Comparison of ENCODE assay signal across 20 cellular contexts in the genomic region with DNA sequence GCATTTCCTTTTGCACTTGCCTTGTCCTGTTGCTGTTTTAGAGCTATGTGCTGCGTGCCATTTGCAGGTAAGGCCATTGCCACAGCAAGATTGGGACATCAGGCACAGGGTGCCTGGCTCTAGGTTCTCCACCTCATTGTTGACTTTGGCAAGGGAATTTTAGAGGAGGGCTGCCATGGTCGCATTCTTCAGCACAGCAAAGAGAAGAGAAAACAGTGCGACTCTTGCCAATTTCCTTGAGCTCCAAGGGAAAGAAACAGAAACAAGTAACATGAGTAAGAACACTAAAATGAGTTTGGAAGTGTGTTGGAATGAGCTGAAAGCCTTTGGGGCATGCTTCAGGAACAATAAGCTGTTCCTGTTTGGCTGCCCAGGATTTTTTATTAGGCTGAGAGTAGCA.
DNase-seq lines count a peak whose midpoint lies in the region; ATAC-seq, FAIRE-seq and TF ChIP-seq lines count a peak whose summit lies in the region.
"Had no signal": no experiment of that assay in that cellular context is flagged by ENCODE, and none has a peak within 500 bp of the region (broad histone marks: within the 10 kb centered on the region; RNA-seq: fewer than 3 reads in every experiment).

No MANE protein-coding gene starts in this region.

- H3K4me1 ChIP-seq in kidney (ENCODE audit: control insufficient read depth in 1 of 2, insufficient read depth in 1 of 2, low read depth in 1 of 2, low read length in 2 of 2) (no peaks in the 10 kb centered on the region), thoracic aorta (ENCODE audit: control insufficient read depth in 1 of 2, low read depth in 2 of 2) (peaks cover 13 to 48% of the 10 kb centered on the region in 2 donors), vagina (no peaks in the 10 kb centered on the region)
- H3K4me1 ChIP-seq: parathyroid adenoma had no signal

- H3K4me3 ChIP-seq in astrocyte of the spinal cord (ENCODE audit: low read depth, low read length) (no peak overlapping the region), kidney (ENCODE audit: low read length in 2 of 2) (no peak overlapping the region), thoracic aorta (no peak overlapping the region), vagina (no peak overlapping the region), H7 (ENCODE audit: insufficient read depth, low read depth, low read length) (no peak overlapping the region)
- H3K4me3 ChIP-seq: GM23338 had no signal

- no peak for TF ChIP-seq CTCF in astrocyte of the spinal cord (IDR thresholded peaks at IDR 0.05; ENCODE audit: low read depth, low read length)
- TF ChIP-seq CTCF in kidney (IDR thresholded peaks at IDR 0.05; ENCODE audit: borderline replicate concordance, extremely low read depth, insufficient read depth): no peak
- TF ChIP-seq CTCF in thoracic aorta (IDR thresholded peaks at IDR 0.05): no peak
- no peak for TF ChIP-seq CTCF in vagina (IDR thresholded peaks at IDR 0.05)

- TF ChIP-seq POLR2A in vagina (IDR thresholded peaks at IDR 0.05): no peak

- H3K9me3 ChIP-seq in kidney (ENCODE audit: control insufficient read depth in 1 of 2, low read length in 2 of 2): no peaks in the 10 kb centered on the region
- no peaks in the 10 kb centered on the region for H3K9me3 ChIP-seq in thoracic aorta
- H3K9me3 ChIP-seq in vagina: no peaks in the 10 kb centered on the region

- H3K27ac ChIP-seq in kidney (ENCODE audit: low read depth in 2 of 2, low read length in 2 of 2) (no peak overlapping the region), thoracic aorta (peak overlapping the region; percentile 77 to 83), vagina (no peak overlapping the region)
- H3K27ac ChIP-seq: parathyroid adenoma had no signal

- in situ Hi-C loops in astrocyte of the spinal cord (cut with HindIII; ENCODE audit: low sequenced_read_pairs): no loop called here

- no peak overlapping the region for H3K9ac ChIP-seq in kidney (ENCODE audit: low read length in 2 of 2)
- H3K9ac ChIP-seq: parathyroid adenoma had no signal

- ATAC-seq in thoracic aorta (ENCODE audit: insufficient number of reproducible peaks, low FRiP score, low read depth): peak; percentile 83
- ATAC-seq: activated T-cell treated with anti-CD3 and anti-CD28 coated beads, Interleukin-2, amount 50 U/mL, for 72 hours; GM23338; SK-N-SH treated with all-trans-retinoic acid at 6 μM for 48 hours had no signal

- H3K36me3 ChIP-seq in kidney (ENCODE audit: control insufficient read depth in 1 of 2, insufficient read depth in 2 of 2, low read length in 2 of 2): no peaks in the 10 kb centered on the region
- no peaks in the 10 kb centered on the region for H3K36me3 ChIP-seq in thoracic aorta
- no peaks in the 10 kb centered on the region for H3K36me3 ChIP-seq in vagina
- no peaks in the 10 kb centered on the region for H3K36me3 ChIP-seq in H7 (replicated peaks; ENCODE audit: control insufficient read depth, insufficient read depth, low read length)

- H3K27me3 ChIP-seq in thoracic aorta (replicated peaks; ENCODE audit: insufficient read depth) (no peaks in the 10 kb centered on the region), vagina (no peaks in the 10 kb centered on the region), H7 (ENCODE audit: control insufficient read depth, insufficient read depth, low read length) (no peaks in the 10 kb centered on the region)

- intact Hi-C loops in kidney (cut with DNase I): no loop called here
- intact Hi-C loops in vagina (cut with DNase I): no loop called here

- FAIRE-seq in kidney (lab: Jason Lieb, UNC): no peak
- FAIRE-seq: endothelial cell of umbilical vein had no signal

- peak; percentile 23 for DNase-seq in GM03348 (ENCODE audit: low spot score)
- peak; percentile 69 for DNase-seq in astrocyte of the spinal cord (ENCODE audit: low read depth, low spot score)
- DNase-seq in kidney: peak; percentile 66
- peak; percentile 48 for DNase-seq in thoracic aorta (ENCODE audit: low spot score)
- no peak for DNase-seq in vagina (ENCODE audit: extremely low spot score in 2 of 2)
- DNase-seq in activated CD4-positive, alpha-beta T cell treated with anti-CD3 and anti-CD28 coated beads, Interleukin-2, amount 50 U/mL, for 1 hour: no peak
- DNase-seq in H7: no peak
- no peak for DNase-seq in RPMI8226
- DNase-seq: activated CD4-positive, alpha-beta memory T cell treated with anti-CD3 and anti-CD28 coated beads, Interleukin-2, amount 10 ng/mL, durations not matched to agents 7 days and 5 days; activated naive CD8-positive, alpha-beta T cell treated with anti-CD3 and anti-CD28 coated beads for 36 hours; activated T-cell treated with anti-CD3 and anti-CD28 coated beads, Interleukin-2, amount 50 U/mL, for 72 hours; cerebellar nuclear complex; DMS79; glutamatergic neuron; NCI-H2029; NCI-H526 had no signal

Comparison
In these comparisons a context has a peak if more than half of its experiments do, and no peak if none do; other contexts are left out.
1. DNase-seq: peak in GM03348 (single experiment), astrocyte of the spinal cord (single experiment), kidney (single experiment) and thoracic aorta (single experiment); none in vagina (0 of 2), activated CD4-positive, alpha-beta T cell treated with anti-CD3 and anti-CD28 coated beads, Interleukin-2, amount 50 U/mL, for 1 hour (single experiment), H7 (single experiment) and RPMI8226 (single experiment).
2. H3K27ac ChIP-seq: peak in thoracic aorta (2 of 2); none in kidney (0 of 2) and vagina (single experiment).